Comparison of ENCODE assay signal across 8 cellular contexts in genomic region chrX:76172325-76172887, GRCh38. TPM values are rescaled to one million over a fixed set of nuclear protein-coding genes. Genes with fewer than 3 reads are reported as not detected.
DNase-seq lines count a peak whose midpoint lies in the region; ATAC-seq and TF ChIP-seq lines count a peak whose summit lies in the region.

No MANE protein-coding gene starts in this region.

- ATAC-seq in GM21515 (IDR thresholded peaks at IDR 0.05; ENCODE audit: unreplicated experiment) = peak; percentile 45
- peak; percentile 61 for ATAC-seq in esophagus mucosa

- H3K36me3 ChIP-seq in ACC112 (ENCODE audit: insufficient read depth, low read length) (peaks cover 14% of the 10 kb centered on the region), Peyer's patch (peaks cover 0 to 4% (median 0%) of the 10 kb centered on the region in 3 donors), neutrophil (peaks cover 7% of the 10 kb centered on the region)

- H3K4me3 ChIP-seq in ACC112 (ENCODE audit: low read depth, low read length) (peak overlapping the region; percentile 79), Peyer's patch (peak overlapping the region; percentile 49 to 75 (median 62)), neutrophil (ENCODE audit: low read depth in 1 of 2, low read length in 1 of 2) (peak overlapping the region; percentile 58 to 65)

- TF ChIP-seq CTCF in Peyer's patch (IDR thresholded peaks at IDR 0.05) (no peak), neutrophil (IDR thresholded peaks at IDR 0.05) (no peak)

- H3K9me3 ChIP-seq in Peyer's patch (no peaks in the 10 kb centered on the region), neutrophil (no peaks in the 10 kb centered on the region)

- TF ChIP-seq POLR2A in Peyer's patch (IDR thresholded peaks at IDR 0.05) = no peak

- peaks cover 14% of the 10 kb centered on the region for H3K4me1 ChIP-seq in ACC112 (ENCODE audit: control insufficient read depth, insufficient read depth, low read length, unreplicated experiment)
- peaks cover 0 to 18% (median 2%) of the 10 kb centered on the region in 4 donors for H3K4me1 ChIP-seq in Peyer's patch
- H3K4me1 ChIP-seq in neutrophil (ENCODE audit: control insufficient read depth in 1 of 2, insufficient read depth in 1 of 2, low read depth in 1 of 2, low read length in 1 of 2) = peaks cover 24 to 29% of the 10 kb centered on the region in 2 experiments

- peaks cover 25% of the 10 kb centered on the region for H3K79me2 ChIP-seq in ACC112 (ENCODE audit: control insufficient read depth, insufficient read depth, low read length, unreplicated experiment)

- DNase-seq in Peyer's patch (no peak), 8988T (no peak), NOMO-1 (lab: John Stamatoyannopoulos, UW; ENCODE audit: unreplicated experiment in 2 of 2) (no peak)
- DNase-seq in stimulated activated CD4-positive, alpha-beta T cell treated with anti-CD3 and anti-CD28 coated beads, Interleukin-4, amount 100 ng/mL, for 1 hour = no peak

- peak overlapping the region; percentile 81 for H2AFZ ChIP-seq in ACC112 (ENCODE audit: low read length, unreplicated experiment)

- no peaks in the 10 kb centered on the region for H3K27me3 ChIP-seq in ACC112 (ENCODE audit: insufficient read depth, low read length)
- H3K27me3 ChIP-seq in Peyer's patch = no peaks in the 10 kb centered on the region
- no peaks in the 10 kb centered on the region for H3K27me3 ChIP-seq in neutrophil

- H3K27ac ChIP-seq in ACC112 (ENCODE audit: low read depth, low read length) (peak overlapping the region; percentile 80), Peyer's patch (peak overlapping the region; percentile 80 to 88 (median 83)), neutrophil (peak overlapping the region; percentile 66)

RNA-seq across cellular contexts. Expression of gene PBDC1, which starts 0.5 kb away (rescaled TPM):
- 10 to 100 TPM; 20.5 to 34.7 (median 28.7) TPM for total RNA-seq in Peyer's patch
- total RNA-seq in esophagus mucosa = 23.3 TPM
